Comparison of ENCODE assay signal across 1 cellular context in the genomic region with DNA sequence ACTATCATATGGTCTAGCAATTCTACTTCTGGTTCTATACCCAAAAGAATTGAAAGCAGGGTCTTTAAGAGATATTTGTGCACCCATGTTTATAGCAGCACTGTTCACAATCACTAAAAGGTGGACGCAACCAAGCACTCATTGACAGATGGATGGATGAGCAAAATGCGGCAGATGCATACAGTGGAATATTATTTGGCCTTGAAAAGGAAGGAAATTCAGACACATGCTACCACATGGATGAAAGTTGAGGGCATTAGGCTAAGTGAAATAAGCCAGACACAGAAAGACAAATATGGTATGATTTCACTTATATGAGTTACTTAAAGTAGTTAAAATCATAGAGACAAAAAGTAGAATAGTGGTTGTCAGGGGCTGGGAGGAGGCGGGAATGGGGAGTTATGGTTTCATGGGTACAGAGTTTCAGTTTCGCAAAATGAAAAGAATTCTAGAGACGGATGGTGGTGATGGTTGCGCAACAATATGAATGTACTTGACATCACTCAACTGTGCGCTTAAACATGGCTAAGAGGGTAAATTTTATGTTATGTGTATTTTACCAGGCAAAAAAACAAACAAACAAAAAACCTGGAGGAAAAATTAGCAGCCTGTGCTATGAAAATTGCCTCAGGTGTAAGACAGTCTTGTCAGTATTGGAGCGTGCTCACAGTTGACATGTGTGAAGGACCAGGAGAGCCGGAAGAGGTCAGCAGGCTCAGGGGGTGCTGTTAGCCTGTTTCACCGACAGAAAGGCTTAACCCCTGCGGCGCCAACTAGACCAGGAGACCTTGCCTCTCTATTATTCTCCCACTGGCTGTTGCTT.
TF ChIP-seq lines count a peak whose summit lies in the region.

No MANE protein-coding gene starts in this region.

TF ChIP-seq in H1, 55 proteins besides CTCF, POLR2A, EP300 and RAD21 (continued from another document):
- peak in 1 of 2 experiments; percentile 6; a peak in 1 of 4 replicates for TF ChIP-seq HDAC2 (IDR thresholded peaks at IDR 0.05; ENCODE audit: borderline replicate concordance in 1 of 2, low read depth in 2 of 2, low read length in 2 of 2)
- TF ChIP-seq SIN3A (conservative IDR thresholded peaks at IDR 0.05 in 1 of 2, IDR thresholded peaks at IDR 0.05 in 1 of 2; ENCODE audit: low read depth in 1 of 2, low read length in 2 of 2) = no peak
- TF ChIP-seq CEBPB (IDR thresholded peaks at IDR 0.05; ENCODE audit: low read depth, low read length) = peak; percentile 98
- no peak for TF ChIP-seq EGR1 (IDR thresholded peaks at IDR 0.05; ENCODE audit: borderline replicate concordance, low read depth, low read length)
- TF ChIP-seq CREB1 (IDR thresholded peaks at IDR 0.05) = no peak
TF ChIP-seq in H1: peak in this region for 3.
